ENCODE assay signal across 22 cellular contexts in the genomic region with DNA sequence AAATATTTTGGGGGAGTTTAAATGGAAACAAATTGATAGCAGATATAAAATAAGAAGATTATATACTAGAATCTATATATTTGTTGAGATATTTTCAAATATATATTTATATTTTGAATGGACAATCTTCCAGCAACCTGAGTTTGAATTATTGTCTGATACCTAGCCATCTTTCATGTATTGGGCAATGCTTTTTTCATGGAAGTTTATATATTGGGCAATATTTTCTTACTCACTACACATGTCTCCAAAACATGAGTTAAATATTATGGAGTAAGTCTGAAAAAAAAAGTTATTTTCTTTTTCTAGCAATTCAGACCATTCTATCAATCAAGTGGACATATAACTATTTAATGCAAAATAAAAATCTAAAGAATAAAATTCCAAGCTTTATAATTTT.
"Had no signal": no experiment of that assay in that cellular context is flagged by ENCODE, and none has a peak within 500 bp of the region (broad histone marks: within the 10 kb centered on the region; RNA-seq: fewer than 3 reads in every experiment).

No MANE protein-coding gene starts in this region.

- H3K36me3 ChIP-seq: stomach, thoracic aorta, transverse colon had no signal

- H3K79me2 ChIP-seq: hepatocyte, parathyroid adenoma had no signal

- H3K4me1 ChIP-seq: parathyroid adenoma, psoas muscle, stomach, transverse colon had no signal

- H3K27ac ChIP-seq: coronary artery, hepatocyte, parathyroid adenoma, psoas muscle, skin epidermis, stomach, thoracic aorta, transverse colon had no signal

- H3K9ac ChIP-seq: parathyroid adenoma had no signal

- H2AFZ ChIP-seq: hepatocyte, parathyroid adenoma had no signal

- H3K27me3 ChIP-seq: hepatocyte, stomach, transverse colon had no signal

- H3K4me2 ChIP-seq: hepatocyte had no signal

- H3K4me3 ChIP-seq: coronary artery, hepatocyte, psoas muscle, skin epidermis, stomach, thoracic aorta, transverse colon had no signal

- FAIRE-seq: endothelial cell of umbilical vein had no signal

- DNase-seq: effector CD4-positive, alpha-beta T cell; endodermal cell; foreskin melanocyte; head of caudate nucleus; islet precursor cell; mammary epithelial cell; naive thymus-derived CD4-positive, alpha-beta T cell; nephron progenitor cell; psoas muscle; retina; stimulated activated CD4-positive, alpha-beta T cell treated with anti-CD3 and anti-CD28 coated beads, Interleukin-2, amount 100 ng/mL, for 24 hours; stimulated activated CD4-positive, alpha-beta T cell treated with anti-CD3 and anti-CD28 coated beads, Interleukin-4, amount 100 ng/mL, for 4 hours; stimulated activated naive CD4-positive, alpha-beta T cell; stomach; substantia nigra; transverse colon had no signal

- H3K9me3 ChIP-seq: psoas muscle, stomach, thoracic aorta, transverse colon had no signal
